8 cellular contexts compared by ENCODE assay signal in genomic region chr1:16026723-16027484, GRCh38.
A peak's percentile ranks its signal among the peaks of the same experiment; 100 is the strongest.
DNase-seq lines count a peak whose midpoint lies in the region; ATAC-seq and TF ChIP-seq lines count a peak whose summit lies in the region.

No MANE protein-coding gene starts in this region.

- H3K4me3 ChIP-seq in foreskin fibroblast (ENCODE audit: low read depth in 1 of 2, low read length in 2 of 2), result peak overlapping the region; percentile 24 to 33

- DNase-seq in GM13976 (ENCODE audit: low spot score) (peak; percentile 58), T-helper 22 cell (ENCODE audit: low read depth) (peak; percentile 8), foreskin fibroblast (no peak), Ammon's horn (ENCODE audit: low spot score) (no peak), putamen (ENCODE audit: low spot score) (no peak), NOMO-1 (lab: John Stamatoyannopoulos, UW; ENCODE audit: unreplicated experiment in 2 of 2) (no peak)
- DNase-seq in stimulated activated CD4-positive, alpha-beta T cell treated with anti-CD3 and anti-CD28 coated beads, Interleukin-12 subunit alpha, Interleukin-12 subunit beta, amount 100 ng/mL, for 4 hours, result peak; percentile 47

- TF ChIP-seq CTCF in GM13976 (IDR thresholded peaks at IDR 0.05; ENCODE audit: borderline replicate concordance, control extremely low read depth, extremely low read depth, insufficient read depth, missing control alignments) (no peak), foreskin fibroblast (IDR thresholded peaks at IDR 0.05; ENCODE audit: low read depth, low read length) (no peak)

- in situ Hi-C loops in GM13976 (cut with MboI; ENCODE audit: low sequenced_read_pairs, unreplicated experiment), result no loop called here

- ATAC-seq in GM21529 (IDR thresholded peaks at IDR 0.05; ENCODE audit: unreplicated experiment), result no peak

Comparison
In these comparisons a context has a peak if more than half of its experiments do, and no peak if none do; other contexts are left out.
1. DNase-seq: peak in GM13976 (single experiment), T-helper 22 cell (single experiment) and stimulated activated CD4-positive, alpha-beta T cell treated with anti-CD3 and anti-CD28 coated beads, Interleukin-12 subunit alpha, Interleukin-12 subunit beta, amount 100 ng/mL, for 4 hours (single experiment); none in foreskin fibroblast (0 of 2), Ammon's horn (single experiment), putamen (single experiment) and NOMO-1 (0 of 2).